ENCODE assay signal across 9 cellular contexts in genomic region chr7:73387908-73388414, GRCh38. TPM values are rescaled to one million over a fixed set of nuclear protein-coding genes. Genes with fewer than 3 reads are reported as not detected.
"Had no signal": no experiment of that assay in that cellular context is flagged by ENCODE, and none has a peak within 500 bp of the region (broad histone marks: within the 10 kb centered on the region; RNA-seq: fewer than 3 reads in every experiment).

No MANE protein-coding gene starts in this region.

- FAIRE-seq: G401.6, GM12878, GM12891, GM12892, GM18507, GM19239 had no signal

- H3K4me3 ChIP-seq: GM12878 had no signal

- DNase-seq: GDM1, GF-D8 had no signal

- ATAC-seq: GM12878 had no signal

RNA-seq across cellular contexts. Expression of gene FZD9, which starts 45.6 kb away (rescaled TPM):
- total RNA-seq: G401, GM12878 had no signal

RNA-seq across cellular contexts. Expression of gene FKBP6, which starts 60.0 kb away (rescaled TPM):
- total RNA-seq: G401, GM12878 had no signal
- polyA plus RNA-seq: GM12878 had no signal
